10 cellular contexts compared by ENCODE assay signal in genomic region chrX:68443155-68443868, GRCh38. TPM values are rescaled to one million over a fixed set of nuclear protein-coding genes. Genes with fewer than 3 reads are reported as not detected.
DNase-seq lines count a peak whose midpoint lies in the region; ATAC-seq and TF ChIP-seq lines count a peak whose summit lies in the region.
"Had no signal": no experiment of that assay in that cellular context is flagged by ENCODE, and none has a peak within 500 bp of the region (broad histone marks: within the 10 kb centered on the region; RNA-seq: fewer than 3 reads in every experiment).

No MANE protein-coding gene starts in this region.

- no peaks in the 10 kb centered on the region for H3K9me3 Mint-ChIP-seq in central memory CD8-positive, alpha-beta T cell

- H3K4me1 ChIP-seq in vagina (peaks cover 11% of the 10 kb centered on the region), esophagus squamous epithelium (peaks cover 0 to 11% (median 0%) of the 10 kb centered on the region in 3 donors)

- no peak overlapping the region for H3K4me3 ChIP-seq in vagina
- no peak overlapping the region for H3K4me3 ChIP-seq in esophagus squamous epithelium

- H3K4me1 Mint-ChIP-seq in central memory CD8-positive, alpha-beta T cell, result peaks cover 6% of the 10 kb centered on the region

- peak; percentile 84 for ATAC-seq in GM19351 (IDR thresholded peaks at IDR 0.05; ENCODE audit: unreplicated experiment)
- ATAC-seq in central memory CD8-positive, alpha-beta T cell (replicated peaks; ENCODE audit: extremely low read depth, poor library complexity, severe bottlenecking), result peak; percentile 58

- H3K36me3 Mint-ChIP-seq in central memory CD8-positive, alpha-beta T cell (ENCODE audit: insufficient read depth), result peaks cover 2% of the 10 kb centered on the region

- no peak for TF ChIP-seq POLR2A in vagina (IDR thresholded peaks at IDR 0.05)
- no peak for TF ChIP-seq POLR2A in esophagus squamous epithelium (IDR thresholded peaks at IDR 0.05)

- no peak for TF ChIP-seq CTCF in vagina (IDR thresholded peaks at IDR 0.05)
- TF ChIP-seq CTCF in esophagus squamous epithelium (IDR thresholded peaks at IDR 0.05), result no peak

- H3K27me3 ChIP-seq in vagina (no peaks in the 10 kb centered on the region), esophagus squamous epithelium (no peaks in the 10 kb centered on the region)

- WGBS in esophagus squamous epithelium, 2 donors, result 38 to 53% methylated on average over 5 to 6 of the region's 6 CpGs

- no peak overlapping the region for H3K27ac Mint-ChIP-seq in central memory CD8-positive, alpha-beta T cell (ENCODE audit: low read depth)

- no peak overlapping the region for H3K4me3 Mint-ChIP-seq in central memory CD8-positive, alpha-beta T cell

- H3K27me3 Mint-ChIP-seq in central memory CD8-positive, alpha-beta T cell, result no peaks in the 10 kb centered on the region

- H3K27ac ChIP-seq in vagina, result no peak overlapping the region
- no peak overlapping the region for H3K27ac ChIP-seq in esophagus squamous epithelium

- H3K9me3 ChIP-seq in vagina (no peaks in the 10 kb centered on the region), esophagus squamous epithelium (no peaks in the 10 kb centered on the region)

- peak; percentile 7 for DNase-seq in AG20443 (ENCODE audit: low spot score)
- peak; percentile 91 for DNase-seq in M059J (ENCODE audit: low read depth)
- no peak for DNase-seq in central memory CD8-positive, alpha-beta T cell (ENCODE audit: low spot score in 2 of 2)
- DNase-seq in effector CD8-positive, alpha-beta T cell (lab: John Stamatoyannopoulos, UW), result no peak
- DNase-seq in vagina (ENCODE audit: extremely low spot score in 2 of 2), result no peak
- no peak for DNase-seq in cerebellar nuclear complex (lab: John Stamatoyannopoulos, UW)
- DNase-seq in esophagus squamous epithelium (lab: John Stamatoyannopoulos, UW), result no peak
- DNase-seq: amygdala, DMS79 treated with DMSO at 0.1 percent for 48 hours had no signal

- H3K36me3 ChIP-seq in vagina (no peaks in the 10 kb centered on the region), esophagus squamous epithelium (no peaks in the 10 kb centered on the region)

- intact Hi-C loops in vagina (cut with DNase I), result no loop called here
- intact Hi-C loops in esophagus squamous epithelium (cut with DNase I), result no loop called here

RNA-seq across cellular contexts. Expression of gene OPHN1, which starts 10.0 kb away (rescaled TPM):
- 3.0 and 7.0 TPM in 2 replicates for total RNA-seq in M059J (2014; rRNA removed; shearing (Covaris generic))
- total RNA-seq in vagina (11.5 TPM), esophagus squamous epithelium (1 to 10 TPM; 2.6 to 6.5 (median 4.4) TPM)

RNA-seq across cellular contexts. Expression of gene YIPF6, which starts 55.5 kb away (rescaled TPM):
- 29.1 and 46.8 TPM in 2 replicates for total RNA-seq in M059J (2014; rRNA removed; shearing (Covaris generic))
- total RNA-seq in vagina (19.2 TPM), esophagus squamous epithelium (10 to 100 TPM; 14.8 to 22.0 (median 18.2) TPM)

Comparison
In these comparisons a context has a peak if more than half of its experiments do, and no peak if none do; other contexts are left out.
1. DNase-seq: peak in AG20443 (single experiment) and M059J (single experiment); none in central memory CD8-positive, alpha-beta T cell (0 of 2), effector CD8-positive, alpha-beta T cell (single experiment), vagina (0 of 2), cerebellar nuclear complex (0 of 2) and esophagus squamous epithelium (single experiment).